In genomic region chr3:42036483-42036823, GRCh38 we compare ENCODE assay signal across 9 cellular contexts. TPM values are rescaled to one million over a fixed set of nuclear protein-coding genes. Genes with fewer than 3 reads are reported as not detected.
A peak's percentile ranks its signal among the peaks of the same experiment; 100 is the strongest.
DNase-seq lines count a peak whose midpoint lies in the region; ATAC-seq and TF ChIP-seq lines count a peak whose summit lies in the region.
"Had no signal": no experiment of that assay in that cellular context is flagged by ENCODE, and none has a peak within 500 bp of the region (broad histone marks: within the 10 kb centered on the region; RNA-seq: fewer than 3 reads in every experiment).

No MANE protein-coding gene starts in this region.

- H3K4me3 Mint-ChIP-seq in mesothelial cell of epicardium = no peak overlapping the region

- DNase-seq in COLO829 (ENCODE audit: low spot score) = peak; percentile 79
- DNase-seq in HS-27A (ENCODE audit: low read depth) = peak; percentile 84
- DNase-seq in mesothelial cell of epicardium (ENCODE audit: low spot score in 2 of 2, unreplicated experiment in 2 of 2) = no peak
- no peak for DNase-seq in T-helper 1 cell
- DNase-seq in GM19240 (ENCODE audit: insufficient read length, low spot score) = no peak
- no peak for DNase-seq in D341Med (ENCODE audit: low spot score)

- H3K9me3 Mint-ChIP-seq in mesothelial cell of epicardium = no peaks in the 10 kb centered on the region

- peak overlapping the region; percentile 32 for H3K27ac ChIP-seq in cingulate gyrus (ENCODE audit: low read depth, low read length)

- no peak for TF ChIP-seq CTCF in mesothelial cell of epicardium (IDR thresholded peaks at IDR 0.05; ENCODE audit: unreplicated experiment)

- H3K27ac Mint-ChIP-seq in mesothelial cell of epicardium = peak overlapping the region; percentile 92

- ATAC-seq in HG02840 (IDR thresholded peaks at IDR 0.05; ENCODE audit: low FRiP score, unreplicated experiment) = no peak
- ATAC-seq: HCT116 had no signal

- H3K4me1 Mint-ChIP-seq in mesothelial cell of epicardium = peaks cover 43% of the 10 kb centered on the region

- H3K27me3 Mint-ChIP-seq in mesothelial cell of epicardium (ENCODE audit: low read depth) = no peaks in the 10 kb centered on the region

- H3K36me3 Mint-ChIP-seq in mesothelial cell of epicardium = peaks cover 13% of the 10 kb centered on the region

RNA-seq across cellular contexts. Expression of gene TRAK1, which starts 54.7 kb away (rescaled TPM):
- 49.0 to 50.7 TPM (median 50.3 TPM) in 3 replicates for total RNA-seq in mesothelial cell of epicardium

Comparison
In these comparisons a context has a peak if more than half of its experiments do, and no peak if none do; other contexts are left out.
1. DNase-seq: peak in COLO829 (single experiment) and HS-27A (single experiment); none in mesothelial cell of epicardium (0 of 2), T-helper 1 cell (0 of 5), GM19240 (single experiment) and D341Med (single experiment).